In the genomic region with DNA sequence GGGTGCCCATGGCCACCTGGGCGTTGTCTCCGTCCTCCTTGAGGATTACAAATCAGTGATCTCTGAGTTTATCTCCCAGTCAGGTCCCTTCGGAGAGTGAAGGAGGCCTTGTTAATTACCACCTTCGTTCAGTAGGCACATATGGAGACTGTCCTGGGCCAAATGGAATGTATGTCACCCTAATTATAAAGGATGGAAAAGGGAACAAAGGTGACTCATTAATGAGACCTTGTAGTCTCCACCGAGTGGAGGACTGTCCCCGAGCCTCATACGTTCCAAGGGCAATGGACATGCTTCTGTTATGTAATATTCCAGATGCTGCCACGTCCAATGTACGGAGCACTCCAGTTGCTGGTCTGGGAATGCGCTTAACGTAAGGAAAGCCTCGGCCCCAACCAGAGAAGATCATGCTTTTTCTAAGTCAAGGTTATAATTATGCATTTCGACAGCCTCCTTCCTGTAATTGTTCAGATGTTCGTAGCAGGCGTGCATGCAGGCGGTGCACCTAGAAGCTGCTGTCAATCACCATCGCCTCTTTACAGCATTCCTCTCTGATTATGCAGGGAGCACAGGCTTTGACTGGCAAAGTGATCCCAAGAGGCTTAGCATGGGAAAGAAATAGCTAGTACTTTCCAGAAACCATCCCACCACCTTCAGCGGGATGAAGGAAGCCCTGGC, we compare ENCODE assay signal across 20 cellular contexts. TPM values are rescaled to one million over a fixed set of nuclear protein-coding genes. Genes with fewer than 3 reads are reported as not detected.
DNase-seq lines count a peak whose midpoint lies in the region; ATAC-seq and TF ChIP-seq lines count a peak whose summit lies in the region.
"Had no signal": no experiment of that assay in that cellular context is flagged by ENCODE, and none has a peak within 500 bp of the region (broad histone marks: within the 10 kb centered on the region; RNA-seq: fewer than 3 reads in every experiment).

No MANE protein-coding gene starts in this region.

- POLR2A ChIA-PET in RWPE1 (lab: Yijun Ruan, JAX; ENCODE audit: low non-redundant PET): no interaction called here

- WGBS in lung, 2 donors: 71 to 72% methylated on average over 18 of the region's 18 CpGs
- WGBS in stomach, 5 donors: 79 to 88% (median 87%) methylated on average over 18 of the region's 18 CpGs

- H3K4me3 ChIP-seq in lung (no peak overlapping the region), stomach (no peak overlapping the region)
- H3K4me3 ChIP-seq: skin epidermis had no signal

- H3K4me1 ChIP-seq in foreskin keratinocyte: peaks cover 16% of the 10 kb centered on the region
- peaks cover 0 to 16% of the 10 kb centered on the region in 2 donors for H3K4me1 ChIP-seq in lung (ENCODE audit: control insufficient read depth in 2 of 2, insufficient read depth in 2 of 2, low read length in 2 of 2)
- peaks cover 39 to 71% (median 58%) of the 10 kb centered on the region in 4 donors for H3K4me1 ChIP-seq in stomach

- no peak for TF ChIP-seq POLR2A in stomach (IDR thresholded peaks at IDR 0.05)

- no peak for TF ChIP-seq EP300 in stomach (IDR thresholded peaks at IDR 0.05)

- H3K27me3 ChIP-seq in foreskin keratinocyte (no peaks in the 10 kb centered on the region), lung (ENCODE audit: control insufficient read depth, insufficient read depth) (no peaks in the 10 kb centered on the region), stomach (no peaks in the 10 kb centered on the region)

- H3K9me3 ChIP-seq in lung (ENCODE audit: control insufficient read depth in 2 of 2, insufficient read depth in 1 of 2, low read length in 1 of 2) (no peaks in the 10 kb centered on the region), stomach (no peaks in the 10 kb centered on the region)

- intact Hi-C loops in stomach (cut with DNase I; ENCODE audit: low total_unique reads): no loop called here

- peak; percentile 48 for DNase-seq in RWPE1 (ENCODE audit: low spot score)
- peak in 1 of 2 donors; percentile 63 for DNase-seq in foreskin keratinocyte
- no peak for DNase-seq in lung (ENCODE audit: low spot score)
- DNase-seq in stomach: no peak
- no peak for DNase-seq in GOT3 (lab: John Stamatoyannopoulos, UW)
- DNase-seq in hepatic stellate cell (ENCODE audit: low spot score): no peak
- no peak for DNase-seq in activated CD8-positive, alpha-beta memory T cell treated with anti-CD3 and anti-CD28 coated beads for 24 hours
- no peak for DNase-seq in COR-L47 (lab: John Stamatoyannopoulos, UW)
- DNase-seq: activated B cell treated with CpG ODN at 0.5 μM for 24 hours; activated naive CD4-positive, alpha-beta T cell treated with Interleukin-2 at 50 U/mL for 16 hours; central memory CD4-positive, alpha-beta T cell; DMS79; H9; left colon; naive thymus-derived CD8-positive, alpha-beta T cell; NCI-H1694 treated with DMSO at 0.1 percent for 48 hours; NCI-H524 treated with DMSO at 0.1 percent for 48 hours; T-cell had no signal

- no peak overlapping the region for H3K27ac ChIP-seq in RWPE1
- H3K27ac ChIP-seq in foreskin keratinocyte: no peak overlapping the region
- peak overlapping the region; percentile 15 to 72 for H3K27ac ChIP-seq in lung (ENCODE audit: low read depth in 1 of 2, low read length in 1 of 2)
- peak overlapping the region in 4 of 5 donors; percentile 71 to 82 (median 80) for H3K27ac ChIP-seq in stomach
- H3K27ac ChIP-seq: HL-60 had no signal

- TF ChIP-seq CTCF in RWPE1 (conservative IDR thresholded peaks at IDR 0.05; ENCODE audit: low read depth) (no peak), foreskin keratinocyte (conservative IDR thresholded peaks at IDR 0.05) (no peak), lung (IDR thresholded peaks at IDR 0.05; ENCODE audit: control extremely low read depth, extremely low read depth) (no peak), stomach (IDR thresholded peaks at IDR 0.05) (no peak)

- CTCF ChIA-PET in RWPE1 (lab: Yijun Ruan, JAX): interaction anchor here (0.7 to 1.0 kb wide), 2 partner anchors 27 to 62 kb away, joined by 3 read pairs; no protein-coding TSS in a partner anchor

- H3K36me3 ChIP-seq in lung (ENCODE audit: control insufficient read depth in 2 of 2, insufficient read depth in 2 of 2, low read length in 2 of 2) (no peaks in the 10 kb centered on the region), stomach (no peaks in the 10 kb centered on the region)

- ATAC-seq in foreskin keratinocyte: peak; percentile 29
- no peak for ATAC-seq in lung (ENCODE audit: insufficient read depth, low FRiP score)
- ATAC-seq: left colon; naive thymus-derived CD8-positive, alpha-beta T cell; T-cell had no signal

RNA-seq across cellular contexts. Expression of a gene that starts 22.4 kb away (rescaled TPM):
- total RNA-seq in foreskin keratinocyte: 36.9 and 53.3 TPM in 2 replicates
- 20.2 and 24.2 TPM in 2 replicates for polyA plus RNA-seq in foreskin keratinocyte
- 100 to 1,000 TPM; 156 to 171 TPM for total RNA-seq in lung
- 100 to 1,000 TPM in 1 of 2 donors, 10 to 100 TPM in 1; 41.6 to 114 TPM for polyA plus RNA-seq in lung
- 100 to 1,000 TPM in 1 of 5 donors, 10 to 100 TPM in 3, 1 to 10 TPM in 1; 3.2 to 106 (median 60.1) TPM for total RNA-seq in stomach
- 10 to 100 TPM; 17.0 to 39.5 (median 30.2) TPM for polyA plus RNA-seq in stomach

Comparison
In these comparisons a context has a peak if more than half of its experiments do, and no peak if none do; other contexts are left out.
1. H3K27ac ChIP-seq: peak in lung (2 of 2) and stomach (4 of 5); none in RWPE1 (single experiment) and foreskin keratinocyte (single experiment).